Comparison of ENCODE assay signal across 8 cellular contexts in genomic region chr21:39314155-39315027, GRCh38. TPM values are rescaled to one million over a fixed set of nuclear protein-coding genes. Genes with fewer than 3 reads are reported as not detected.
DNase-seq lines count a peak whose midpoint lies in the region; ATAC-seq, FAIRE-seq and TF ChIP-seq lines count a peak whose summit lies in the region.

No MANE protein-coding gene starts in this region.

- no peak for TF ChIP-seq EP300 in K562 (IDR thresholded peaks at IDR 0.05; ENCODE audit: low read length)
- no peak for TF ChIP-seq EP300 in sigmoid colon (IDR thresholded peaks at IDR 0.05)

- in situ Hi-C loops in G401 (cut with HindIII; ENCODE audit: low sequenced_read_pairs) = no loop called here
- in situ Hi-C loops in HAP-1 (cut with MboI; ENCODE audit: low sequenced_read_pairs) = no loop called here
- in situ Hi-C loops in K562 (cut with MboI) = loop anchor here (5.0 kb wide), 1 partner anchor 73 kb away; no protein-coding TSS in a partner anchor

- POLR2A ChIA-PET in K562 (lab: Yijun Ruan, JAX) = interaction anchor here (0.6 to 7.1 kb wide), 20 partner anchors 9 to 492 kb away, joined by 3 to 73 read pairs (median 4); partner anchors contain the start of genes HMGN1 and PSMG1

- no peak for FAIRE-seq in K562 (lab: Jason Lieb, UNC)

- peaks cover 5% of the 10 kb centered on the region for H3K4me1 ChIP-seq in HAP-1
- H3K4me1 ChIP-seq in K562 (replicated peaks in 1 of 2; ENCODE audit: control insufficient read depth in 2 of 2, insufficient read depth in 2 of 2, low read length in 2 of 2) = peaks cover 32 to 50% of the 10 kb centered on the region in 2 experiments
- H3K4me1 ChIP-seq in sigmoid colon = peaks cover 0 to 42% (median 30%) of the 10 kb centered on the region in 4 donors

- H3K27me3 ChIP-seq in HAP-1 (ENCODE audit: low read depth) (no peaks in the 10 kb centered on the region), K562 (ENCODE audit: control insufficient read depth in 2 of 2, insufficient read depth in 2 of 2, low read length in 2 of 2) (no peaks in the 10 kb centered on the region), sigmoid colon (no peaks in the 10 kb centered on the region)

- H3K4me3 ChIP-seq in HAP-1 (peak overlapping the region; percentile 65), K562 (peak overlapping the region; percentile 62), iPS-11a (ENCODE audit: low read depth, low read length) (peak overlapping the region; percentile 69), sigmoid colon (peak overlapping the region; percentile 73 to 97 (median 82))

- H3K27ac ChIP-seq in K562 (ENCODE audit: extremely low read depth, low read depth, low read length) = peak overlapping the region; percentile 97
- peak overlapping the region; percentile 96 to 99 (median 96) for H3K27ac ChIP-seq in sigmoid colon

- peak overlapping the region; percentile 99 for H3K4me2 ChIP-seq in K562 (ENCODE audit: insufficient read depth, low read length)

- intact Hi-C loops in K562 (cut with micrococcal nuclease) = loop anchor here (5.0 to 10.0 kb wide), 2 partner anchors 107 to 130 kb away; partner anchors contain the start of gene PSMG1
- intact Hi-C loops in sigmoid colon (cut with DNase I) = loop anchor here (1.0 to 5.0 kb wide), 2 partner anchors 74 to 132 kb away; partner anchors contain the start of gene PSMG1

- H2AFZ ChIP-seq in K562 (ENCODE audit: low read depth, low read length) = peak overlapping the region; percentile 88

- H3K36me3 ChIP-seq in HAP-1 (replicated peaks) = peaks cover 11% of the 10 kb centered on the region
- H3K36me3 ChIP-seq in K562 (ENCODE audit: control insufficient read depth, insufficient read depth, low read length) = peaks cover 24% of the 10 kb centered on the region
- H3K36me3 ChIP-seq in sigmoid colon = peaks cover 0 to 10% (median 1%) of the 10 kb centered on the region in 4 donors

- TF ChIP-seq RAD21 in K562 (CRISPR knock-in tag; conservative IDR thresholded peaks at IDR 0.05 in 1 of 2, IDR thresholded peaks at IDR 0.05 in 1 of 2) = no peak

- peaks cover 49% of the 10 kb centered on the region for H3K79me2 ChIP-seq in K562 (ENCODE audit: control insufficient read depth, insufficient read depth, low read length)

- TF ChIP-seq POLR2A in K562 (conservative IDR thresholded peaks at IDR 0.05) = peak; percentile 24
- no peak for TF ChIP-seq POLR2A in sigmoid colon (IDR thresholded peaks at IDR 0.05)

- WGBS in K562 (ENCODE audit: insufficient coverage, low coverage, missing lambda C conversion rate) = under 1% methylated on average over 42 of the region's 42 CpGs
- WGBS in sigmoid colon, 2 donors = 1 to 3% methylated on average over 42 of the region's 42 CpGs

- peak; percentile 18 for ATAC-seq in K562

- DNase-seq in G401 (ENCODE audit: low spot score) = peak; percentile 75
- peak; percentile 31 to 57 for DNase-seq in HAP-1 (ENCODE audit: low spot score in 2 of 2)
- peak; percentile 74 for DNase-seq in NAMALWA (ENCODE audit: low spot score)
- peak; percentile 7 for DNase-seq in T-helper 9 cell
- DNase-seq in K562 (ENCODE audit: extremely low read depth in 1 of 4, low spot score in 3 of 4) = peak in 1 of 4 experiments; percentile 71
- DNase-seq in sigmoid colon = peak; percentile 72
- no peak for DNase-seq in ecto neural progenitor cell (ENCODE audit: low spot score)

- no peaks in the 10 kb centered on the region for H3K9me1 ChIP-seq in K562 (ENCODE audit: control insufficient read depth, insufficient read depth, low read length)

- BruUV-seq in K562 (replicated peaks; lab: Mats Ljungman, UMichigan) = TSS peak; percentile 81

- CTCF ChIA-PET in K562 (lab: Yijun Ruan, JAX; ENCODE audit: low intra/inter-chr PET ratio) = interaction anchor here (0.8 to 1.7 kb wide), 2 partner anchors 74 kb away, joined by 3 to 14 read pairs; no protein-coding TSS in a partner anchor

- H4K20me1 ChIP-seq in K562 (replicated peaks; ENCODE audit: control insufficient read depth, insufficient read depth, low read length) = peaks cover 9% of the 10 kb centered on the region

- peak overlapping the region; percentile 95 to 98 for H3K9ac ChIP-seq in K562 (ENCODE audit: insufficient read depth in 1 of 2, low read depth in 2 of 2, low read length in 2 of 2)

- H3K9me3 ChIP-seq in HAP-1 (no peaks in the 10 kb centered on the region), K562 (replicated peaks; ENCODE audit: control insufficient read depth, insufficient read depth, low read depth, low read length) (no peaks in the 10 kb centered on the region), sigmoid colon (no peaks in the 10 kb centered on the region)

- TF ChIP-seq CTCF in K562 (IDR thresholded peaks at IDR 0.05 in 2 of 3, conservative IDR thresholded peaks at IDR 0.05 in 1 of 3; ENCODE audit: insufficient read depth in 2 of 3, low read depth in 1 of 3, low read length in 3 of 3) = no peak
- no peak for TF ChIP-seq CTCF in sigmoid colon (IDR thresholded peaks at IDR 0.05)

TF ChIP-seq in K562, 482 proteins besides CTCF, POLR2A, EP300 and RAD21 (continues in another document):
- TF ChIP-seq, protein P1, sequence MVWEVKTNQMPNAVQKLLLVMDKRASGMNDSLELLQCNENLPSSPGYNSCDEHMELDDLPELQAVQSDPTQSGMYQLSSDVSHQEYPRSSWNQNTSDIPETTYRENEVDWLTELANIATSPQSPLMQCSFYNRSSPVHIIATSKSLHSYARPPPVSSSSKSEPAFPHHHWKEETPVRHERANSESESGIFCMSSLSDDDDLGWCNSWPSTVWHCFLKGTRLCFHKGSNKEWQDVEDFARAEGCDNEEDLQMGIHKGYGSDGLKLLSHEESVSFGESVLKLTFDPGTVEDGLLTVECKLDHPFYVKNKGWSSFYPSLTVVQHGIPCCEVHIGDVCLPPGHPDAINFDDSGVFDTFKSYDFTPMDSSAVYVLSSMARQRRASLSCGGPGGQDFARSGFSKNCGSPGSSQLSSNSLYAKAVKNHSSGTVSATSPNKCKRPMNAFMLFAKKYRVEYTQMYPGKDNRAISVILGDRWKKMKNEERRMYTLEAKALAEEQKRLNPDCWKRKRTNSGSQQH (CRISPR knock-in tag; IDR thresholded peaks at IDR 0.05) = 0 out of 2 replicates have a peak, but pooled peaks have one; percentile 3
- TF ChIP-seq ZNF431 (CRISPR knock-in tag; IDR thresholded peaks at IDR 0.05) = peak; percentile 53; the same call in 1 of the 2 replicates

RNA-seq across cellular contexts. Expression of gene BRWD1, which starts 1.0 kb away (rescaled TPM):
- 22.4 and 30.2 TPM in 2 replicates for total RNA-seq in G401 (2014; rRNA removed; shearing (Covaris generic))
- 104 and 356 TPM in 2 replicates for total RNA-seq in K562 (2011; cell fraction: chromatin; rRNA removed; ENCODE audit: low replicate concordance)
- 54.4 and 64.3 TPM in 2 replicates for total RNA-seq in K562 (2011; cell fraction: nucleolus; rRNA removed)
- total RNA-seq in K562 (2011; cell fraction: nucleoplasm; rRNA removed) = 179 and 274 TPM in 2 replicates
- 29.8 and 34.1 TPM in 2 replicates for total RNA-seq in K562 (2014; rRNA removed)
- 60.2 and 70.5 TPM in 2 replicates for total RNA-seq in K562 (2014; rRNA removed; fragmentation: Illumina TruSeq; extraction: Trizol)
- 45.4 and 48.3 TPM in 2 replicates for total RNA-seq in K562 (2015; rRNA removed; fragmentation: Illumina TruSeq; extraction: Trizol)
- 40.5 and 42.4 TPM in 2 replicates for total RNA-seq in K562 (2021)
- polyA plus RNA-seq in K562 (2011; rRNA removed) = 27.8 and 39.5 TPM in 2 replicates
- 9.7 and 20.5 TPM in 2 replicates for polyA plus RNA-seq in K562 (2011; cell fraction: cytosol; rRNA removed)
- polyA plus RNA-seq in K562 (2011; cell fraction: nucleus; rRNA removed) = 26.0 and 35.2 TPM in 2 replicates
- polyA plus RNA-seq in K562 (2012) = 17.7 and 21.7 TPM in 2 replicates
- polyA plus RNA-seq in K562 (2014; fragmentation: Illumina TruSeq; extraction: Trizol) = 23.0 and 25.3 TPM in 2 replicates
- 10 to 100 TPM; 10.1 to 11.2 TPM for polyA plus RNA-seq in K562 (2014; fragmentation: Nextera tagmentation; extraction: Ambion mirVana)
- polyA plus RNA-seq in K562 (2014; rRNA removed) = 22.9 and 28.0 TPM in 2 replicates
- 152 and 172 TPM in 2 replicates for polyA minus RNA-seq in K562 (2011; rRNA and poly(A)+ RNA removed)
- 28.8 and 35.4 TPM in 2 replicates for polyA minus RNA-seq in K562 (2011; cell fraction: cytosol; rRNA and poly(A)+ RNA removed)
- 123 and 195 TPM in 2 replicates for polyA minus RNA-seq in K562 (2011; cell fraction: nucleus; rRNA and poly(A)+ RNA removed)
- 10 to 100 TPM; 53.5 to 92.5 (median 70.4) TPM for total RNA-seq in sigmoid colon
- polyA plus RNA-seq in sigmoid colon = 10 to 100 TPM in 2 of 3 donors, 1 to 10 TPM in 1; 8.3 to 12.0 (median 11.2) TPM

RNA-seq across cellular contexts. Expression of gene HMGN1, which starts 34.5 kb away (rescaled TPM):
- total RNA-seq in G401 (2014; rRNA removed; shearing (Covaris generic)) = 480 and 489 TPM in 2 replicates
- total RNA-seq in K562 (2011; cell fraction: chromatin; rRNA removed; ENCODE audit: low replicate concordance) = 108 and 251 TPM in 2 replicates
- 84.9 and 94.7 TPM in 2 replicates for total RNA-seq in K562 (2011; cell fraction: nucleolus; rRNA removed)
- total RNA-seq in K562 (2011; cell fraction: nucleoplasm; rRNA removed) = 175 and 253 TPM in 2 replicates
- total RNA-seq in K562 (2014; rRNA removed) = 440 and 497 TPM in 2 replicates
- total RNA-seq in K562 (2014; rRNA removed; fragmentation: Illumina TruSeq; extraction: Trizol) = 567 and 664 TPM in 2 replicates
- 577 and 626 TPM in 2 replicates for total RNA-seq in K562 (2015; rRNA removed; fragmentation: Illumina TruSeq; extraction: Trizol)
- total RNA-seq in K562 (2021) = 524 and 567 TPM in 2 replicates
- polyA plus RNA-seq in K562 (2011; rRNA removed) = 329 and 455 TPM in 2 replicates
- 77.8 and 235 TPM in 2 replicates for polyA plus RNA-seq in K562 (2011; cell fraction: cytosol; rRNA removed)
- polyA plus RNA-seq in K562 (2011; cell fraction: nucleus; rRNA removed) = 298 and 403 TPM in 2 replicates
- 541 and 564 TPM in 2 replicates for polyA plus RNA-seq in K562 (2012)
- polyA plus RNA-seq in K562 (2014; fragmentation: Illumina TruSeq; extraction: Trizol) = 478 and 498 TPM in 2 replicates
- polyA plus RNA-seq in K562 (2014; fragmentation: Nextera tagmentation; extraction: Ambion mirVana) = 100 to 1,000 TPM; 124 to 158 TPM
- polyA plus RNA-seq in K562 (2014; rRNA removed) = 539 and 577 TPM in 2 replicates
- polyA minus RNA-seq in K562 (2011; rRNA and poly(A)+ RNA removed) = 224 and 259 TPM in 2 replicates
- polyA minus RNA-seq in K562 (2011; cell fraction: cytosol; rRNA and poly(A)+ RNA removed) = 123 and 142 TPM in 2 replicates
- 91.1 and 169 TPM in 2 replicates for polyA minus RNA-seq in K562 (2011; cell fraction: nucleus; rRNA and poly(A)+ RNA removed)
- total RNA-seq in sigmoid colon = 10 to 100 TPM; 48.2 to 73.3 (median 66.4) TPM
- polyA plus RNA-seq in sigmoid colon = 100 to 1,000 TPM; 166 to 191 (median 174) TPM
